28 cellular contexts compared by ENCODE assay signal in genomic region chr11:40841231-40841630, GRCh38.
"Had no signal": no experiment of that assay in that cellular context is flagged by ENCODE, and none has a peak within 500 bp of the region (broad histone marks: within the 10 kb centered on the region; RNA-seq: fewer than 3 reads in every experiment).

No MANE protein-coding gene starts in this region.

- H3K9me3 Mint-ChIP-seq: type B pancreatic cell had no signal

- H3K27me3 Mint-ChIP-seq: stimulated activated memory B cell treated with anti-CD40 and anti-IgM and Interleukin-4, amounts not matched to agents 10 μg/mL and 1 μg/mL and 100 μg/mL, for 72 hours; stimulated activated naive B cell treated with anti-CD40 and anti-IgM and Interleukin-4, amounts not matched to agents 10 μg/mL and 1 μg/mL and 100 μg/mL, for 72 hours; stimulated activated naive CD8-positive, alpha-beta T cell treated with anti-CD3 and anti-CD28 coated beads, Interleukin-15, amount 100 ng/mL, for 72 hours; stimulated activated naive CD8-positive, alpha-beta T cell treated with anti-CD3 and anti-CD28 coated beads, Interleukin-15, Interleukin-2, amounts not matched to agents 100 ng/mL and 50 ng/mL, for 24 hours; type B pancreatic cell had no signal

- H3K36me3 Mint-ChIP-seq: stimulated activated effector memory CD8-positive, alpha-beta T cell treated with anti-CD3 and anti-CD28 coated beads, Interleukin-12 subunit alpha, Interleukin-12 subunit beta, amount 100 ng/mL, for 72 hours; stimulated activated memory B cell treated with anti-CD40 and anti-IgM and Interleukin-4, amounts not matched to agents 10 μg/mL and 1 μg/mL and 100 μg/mL, for 72 hours; stimulated activated naive B cell treated with anti-CD40 and anti-IgM and Interleukin-4, amounts not matched to agents 10 μg/mL and 1 μg/mL and 100 μg/mL, for 72 hours; type B pancreatic cell had no signal

- H3K27ac Mint-ChIP-seq: stimulated activated effector memory CD8-positive, alpha-beta T cell treated with anti-CD3 and anti-CD28 coated beads, Interleukin-12 subunit alpha, Interleukin-12 subunit beta, amount 100 ng/mL, for 72 hours; stimulated activated memory B cell treated with anti-CD40 and anti-IgM and Interleukin-4, amounts not matched to agents 10 μg/mL and 1 μg/mL and 100 μg/mL, for 72 hours; stimulated activated naive B cell treated with anti-CD40 and anti-IgM and Interleukin-4, amounts not matched to agents 10 μg/mL and 1 μg/mL and 100 μg/mL, for 72 hours; stimulated activated naive CD8-positive, alpha-beta T cell treated with anti-CD3 and anti-CD28 coated beads, Interleukin-15, amount 100 ng/mL, for 72 hours; stimulated activated naive CD8-positive, alpha-beta T cell treated with anti-CD3 and anti-CD28 coated beads, Interleukin-15, Interleukin-2, amounts not matched to agents 100 ng/mL and 50 ng/mL, for 24 hours; type B pancreatic cell had no signal

- ATAC-seq: stimulated activated effector memory CD8-positive, alpha-beta T cell treated with anti-CD3 and anti-CD28 coated beads, Interleukin-12 subunit alpha, Interleukin-12 subunit beta, amount 100 ng/mL, for 72 hours; stimulated activated memory B cell treated with anti-CD40 and anti-IgM and Interleukin-4, amounts not matched to agents 10 μg/mL and 1 μg/mL and 100 μg/mL, for 72 hours; stimulated activated naive B cell treated with anti-CD40 and anti-IgM and Interleukin-4, amounts not matched to agents 10 μg/mL and 1 μg/mL and 100 μg/mL, for 72 hours; stimulated activated naive CD8-positive, alpha-beta T cell treated with anti-CD3 and anti-CD28 coated beads, Interleukin-15, amount 100 ng/mL, for 72 hours; stimulated activated naive CD8-positive, alpha-beta T cell treated with anti-CD3 and anti-CD28 coated beads, Interleukin-15, Interleukin-2, amounts not matched to agents 100 U/mL and 50 U/mL, for 24 hours; upper lobe of right lung had no signal

- DNase-seq: stimulated activated CD4-positive, alpha-beta T cell treated with anti-CD3 and anti-CD28 coated beads, Interleukin-2, amount 100 ng/mL, for 48 hours; stimulated activated CD4-positive, alpha-beta T cell treated with anti-CD3 and anti-CD28 coated beads, Interleukin-4, amount 100 ng/mL, for 1 hour; stimulated activated CD4-positive, alpha-beta T cell treated with anti-CD3 and anti-CD28 coated beads, Interleukin-4, amount 100 ng/mL, for 24 hours; stimulated activated CD4-positive, alpha-beta T cell treated with anti-CD3 and anti-CD28 coated beads, Interleukin-4, amount 100 ng/mL, for 4 hours; stimulated activated CD8-positive, alpha-beta memory T cell treated with anti-CD3 and anti-CD28 coated beads, Interleukin-4, amount 100 ng/mL, for 48 hours; stimulated activated naive B cell treated with anti-CD40 and anti-IgM and Interleukin-4, amounts not matched to agents 10 μg/mL and 1 μg/mL and 100 μg/mL, for 72 hours; stimulated activated naive CD4-positive, alpha-beta T cell; stimulated activated naive CD4-positive, alpha-beta T cell treated with Interleukin-2 at 50 U/mL for 16 hours; stimulated activated naive CD8-positive, alpha-beta T cell treated with anti-CD3 and anti-CD28 coated beads, Interleukin-15, amount 100 ng/mL, for 72 hours; stimulated activated naive CD8-positive, alpha-beta T cell treated with anti-CD3 and anti-CD28 coated beads, Interleukin-15, Interleukin-2, amounts not matched to agents 100 U/mL and 50 U/mL, for 24 hours; stomach; substantia nigra; testis; thyroid gland; tibial artery; transverse colon; trophoblast cell; upper lobe of left lung; upper lobe of right lung; uterus had no signal

- H3K9me3 ChIP-seq: stomach, testis, thoracic aorta, thyroid gland, tibial artery, tibial nerve, upper lobe of left lung, upper lobe of right lung, uterus, vagina had no signal

- H3K4me3 Mint-ChIP-seq: stimulated activated effector memory CD8-positive, alpha-beta T cell treated with anti-CD3 and anti-CD28 coated beads, Interleukin-12 subunit alpha, Interleukin-12 subunit beta, amount 100 ng/mL, for 72 hours; stimulated activated memory B cell treated with anti-CD40 and anti-IgM and Interleukin-4, amounts not matched to agents 10 μg/mL and 1 μg/mL and 100 μg/mL, for 72 hours; stimulated activated naive B cell treated with anti-CD40 and anti-IgM and Interleukin-4, amounts not matched to agents 10 μg/mL and 1 μg/mL and 100 μg/mL, for 72 hours; stimulated activated naive CD8-positive, alpha-beta T cell treated with anti-CD3 and anti-CD28 coated beads, Interleukin-15, amount 100 ng/mL, for 72 hours; stimulated activated naive CD8-positive, alpha-beta T cell treated with anti-CD3 and anti-CD28 coated beads, Interleukin-15, Interleukin-2, amounts not matched to agents 100 ng/mL and 50 ng/mL, for 24 hours; type B pancreatic cell had no signal

- H3K4me3 ChIP-seq: stomach, suprapubic skin, testis, thoracic aorta, thyroid gland, tibial artery, tibial nerve, transverse colon, upper lobe of left lung, upper lobe of right lung, uterus, vagina had no signal

- H3K36me3 ChIP-seq: stomach, suprapubic skin, thoracic aorta, thyroid gland, tibial artery, tibial nerve, transverse colon, upper lobe of left lung, upper lobe of right lung, uterus, vagina had no signal

- H3K27ac ChIP-seq: stomach, suprapubic skin, testis, thoracic aorta, thyroid gland, tibial artery, tibial nerve, transverse colon, upper lobe of left lung, upper lobe of right lung, uterus, vagina had no signal

- H3K4me1 ChIP-seq: stomach, suprapubic skin, testis, thyroid gland, tibial artery, tibial nerve, transverse colon, upper lobe of left lung, upper lobe of right lung, uterus, vagina had no signal

- H3K27me3 ChIP-seq: stomach, suprapubic skin, testis, thyroid gland, tibial artery, tibial nerve, transverse colon, upper lobe of left lung, upper lobe of right lung, uterus, vagina had no signal

- H3K4me1 Mint-ChIP-seq: stimulated activated effector memory CD8-positive, alpha-beta T cell treated with anti-CD3 and anti-CD28 coated beads, Interleukin-12 subunit alpha, Interleukin-12 subunit beta, amount 100 ng/mL, for 72 hours; stimulated activated memory B cell treated with anti-CD40 and anti-IgM and Interleukin-4, amounts not matched to agents 10 μg/mL and 1 μg/mL and 100 μg/mL, for 72 hours; stimulated activated naive B cell treated with anti-CD40 and anti-IgM and Interleukin-4, amounts not matched to agents 10 μg/mL and 1 μg/mL and 100 μg/mL, for 72 hours; stimulated activated naive CD8-positive, alpha-beta T cell treated with anti-CD3 and anti-CD28 coated beads, Interleukin-15, amount 100 ng/mL, for 72 hours had no signal
